16 cellular contexts compared by ENCODE assay signal in genomic region chr10:34295142-34295548, GRCh38.
DNase-seq lines count a peak whose midpoint lies in the region; ATAC-seq, FAIRE-seq and TF ChIP-seq lines count a peak whose summit lies in the region.
"Had no signal": no experiment of that assay in that cellular context is flagged by ENCODE, and none has a peak within 500 bp of the region (broad histone marks: within the 10 kb centered on the region; RNA-seq: fewer than 3 reads in every experiment).

No MANE protein-coding gene starts in this region.

- H4K5ac ChIP-seq in H1 (ENCODE audit: insufficient read length, low read depth, low read length): no peak overlapping the region

- H4K8ac ChIP-seq in H1 (ENCODE audit: extremely low read depth, insufficient read depth, low read length): no peak overlapping the region; the same call in 1 of the 2 replicates

- no peak overlapping the region for H2BK5ac ChIP-seq in H1 (ENCODE audit: low read depth, low read length)

- H2AFZ ChIP-seq in Loucy (ENCODE audit: low read length): no peak overlapping the region
- H2AFZ ChIP-seq in H1 (ENCODE audit: low read length): no peak overlapping the region

- H3K27me3 ChIP-seq in Loucy (ENCODE audit: insufficient read depth, low read length, poor library complexity, severe bottlenecking) (no peaks in the 10 kb centered on the region), H1 (replicated peaks in 1 of 4; ENCODE audit: control insufficient read depth in 3 of 4, extremely low read depth in 1 of 4, insufficient read depth in 3 of 4, low read length in 3 of 4) (no peaks in the 10 kb centered on the region), left lung (no peaks in the 10 kb centered on the region)
- H3K27me3 ChIP-seq: MG63 had no signal

- H3K18ac ChIP-seq in H1 (ENCODE audit: extremely low read depth, low read length): no peak overlapping the region

- no peak overlapping the region for H3K23ac ChIP-seq in H1 (ENCODE audit: insufficient read length)

- POLR2A ChIA-PET in H1 (lab: Charles Lee; ENCODE audit: partially characterized antibody): no interaction called here

- H4K20me1 ChIP-seq in Loucy (ENCODE audit: insufficient read depth, low read length, poor library complexity, severe bottlenecking) (no peaks in the 10 kb centered on the region), H1 (replicated peaks in 1 of 2; ENCODE audit: control insufficient read depth in 1 of 2, insufficient read depth in 2 of 2, low read length in 2 of 2) (no peaks in the 10 kb centered on the region)

- no peaks in the 10 kb centered on the region for H3K23me2 ChIP-seq in H1 (ENCODE audit: low read depth, low read length)

- H3K9me3 ChIP-seq in Loucy (ENCODE audit: insufficient read depth, low read depth, low read length): no peaks in the 10 kb centered on the region
- H3K9me3 ChIP-seq in H1 (ENCODE audit: insufficient read depth in 2 of 2, low read depth in 1 of 2, low read length in 1 of 2): no peaks in the 10 kb centered on the region
- H3K9me3 ChIP-seq in left lung: no peaks in the 10 kb centered on the region
- H3K9me3 ChIP-seq: MG63 had no signal

- H2BK120ac ChIP-seq in H1 (replicated peaks; ENCODE audit: low read depth, low read length): no peak overlapping the region

- H2BK15ac ChIP-seq in H1 (ENCODE audit: low read length): peak overlapping the region; percentile 0; the same call in 1 of the 2 replicates

- no peaks in the 10 kb centered on the region for H3K9me2 ChIP-seq in Loucy (replicated peaks; ENCODE audit: low read depth, low read length)

- TF ChIP-seq POLR2A in H1 (IDR thresholded peaks at IDR 0.05; ENCODE audit: control extremely low read depth in 1 of 2, low read depth in 2 of 2, low read length in 2 of 2): no peak

- no peaks in the 10 kb centered on the region for H3F3A ChIP-seq in Loucy (ENCODE audit: low read depth)

- WGBS in H1 (ENCODE audit: extremely low coverage in 1 of 2, insufficient coverage in 1 of 2, insufficient read length in 1 of 2, insufficient replicate concordance in 2 of 2, low coverage in 1 of 2, low lambda C conversion rate in 2 of 2, missing lambda C conversion rate in 1 of 2), 2 experiments: 84% methylated on average over 6 of the region's 6 CpGs; no CpG with 5 or more reads in 1 of the 2 experiments

- no peak overlapping the region for H4K91ac ChIP-seq in H1 (replicated peaks; ENCODE audit: insufficient read length, low read length)

- intact Hi-C loops in left lung (cut with DNase I): no loop called here

- no peak overlapping the region for H3K4ac ChIP-seq in H1 (replicated peaks; ENCODE audit: insufficient read length, low read depth, low read length)

- DNase-seq in AG10803 (ENCODE audit: low read depth) (peak; percentile 70), H1 (ENCODE audit: low read depth in 1 of 2, low spot score in 2 of 2) (no peak), myocyte (ENCODE audit: low read depth) (peak; percentile 49), left lung (no peak), UCSD-AML1 (lab: John Stamatoyannopoulos, UW; ENCODE audit: unreplicated experiment) (no peak), retina (no peak)
- DNase-seq: activated CD4-positive, alpha-beta T cell treated with anti-CD3 and anti-CD28 coated beads, Interleukin-2, amount 10 ng/mL, durations not matched to agents 7 days and 5 days; activated naive CD4-positive, alpha-beta T cell treated with anti-CD3 and anti-CD28 coated beads, Interleukin-2, amount 50 U/mL, for 16 hours; effector CD8-positive, alpha-beta T cell; MG63; naive thymus-derived CD8-positive, alpha-beta T cell; NCI-H2029; NCI-H510A; T1000 had no signal

- H3K14ac ChIP-seq in H1 (ENCODE audit: insufficient read length): no peak overlapping the region

- 0 out of 2 replicates have a peak overlapping the region, but pooled peaks have one; percentile 22 for H2BK12ac ChIP-seq in H1 (ENCODE audit: low read depth, low read length)

- ATAC-seq in HG03108 (IDR thresholded peaks at IDR 0.05; ENCODE audit: unreplicated experiment) (no peak), left lung (no peak)
- ATAC-seq: naive thymus-derived CD8-positive, alpha-beta T cell had no signal

- H3K4me3 ChIP-seq in AG10803 (ENCODE audit: low read length) (no peak overlapping the region), Loucy (ENCODE audit: low read length, poor library complexity, severe bottlenecking) (no peak overlapping the region), H1 (ENCODE audit: extremely low read depth in 1 of 4, insufficient read depth in 2 of 4, low read depth in 3 of 4, low read length in 4 of 4) (no peak overlapping the region), left lung (no peak overlapping the region)
- H3K4me3 ChIP-seq: MG63 had no signal

- no peak overlapping the region for H3K56ac ChIP-seq in H1 (replicated peaks; ENCODE audit: insufficient read length, low read depth, low read length)

- H3K4me1 ChIP-seq in Loucy (ENCODE audit: insufficient read depth, low read length, poor library complexity, severe bottlenecking) (peaks cover 44% of the 10 kb centered on the region), H1 (replicated peaks in 1 of 4; ENCODE audit: control insufficient read depth in 3 of 4, insufficient read depth in 4 of 4, low read length in 3 of 4) (peaks cover 0 to 6% (median 3%) of the 10 kb centered on the region in 4 experiments; a peak in 4 of 7 replicates), left lung (no peaks in the 10 kb centered on the region)

- H3K79me1 ChIP-seq in H1 (ENCODE audit: low read depth, low read length): no peaks in the 10 kb centered on the region

- H3K9ac ChIP-seq in Loucy (ENCODE audit: low read depth, low read length, poor library complexity, severe bottlenecking) (no peak overlapping the region), H1 (replicated peaks in 1 of 4; ENCODE audit: extremely low read depth in 1 of 4, low read depth in 3 of 4, low read length in 3 of 4) (no peak overlapping the region)

- peak overlapping the region; percentile 59 for H3K4me2 ChIP-seq in Loucy (ENCODE audit: low read depth, low read length, poor library complexity, severe bottlenecking)
- no peak overlapping the region for H3K4me2 ChIP-seq in H1 (ENCODE audit: insufficient read depth in 1 of 2, low read depth in 2 of 2, low read length in 2 of 2)

- CTCF ChIA-PET in H1 (lab: Charles Lee; ENCODE audit: partially characterized antibody): interaction anchor here (1.3 kb wide), 1 partner anchor 9 kb away, joined by 3 read pairs; no protein-coding TSS in a partner anchor

- TF ChIP-seq RAD21 in H1 (IDR thresholded peaks at IDR 0.05 in 1 of 2, conservative IDR thresholded peaks at IDR 0.05 in 1 of 2; ENCODE audit: low read depth in 2 of 2, low read length in 2 of 2): no peak

- H3K36me3 ChIP-seq in Loucy (ENCODE audit: insufficient read depth, low read length) (no peaks in the 10 kb centered on the region), H1 (ENCODE audit: control insufficient read depth in 2 of 4, insufficient read depth in 4 of 4, low read length in 3 of 4) (no peaks in the 10 kb centered on the region), left lung (no peaks in the 10 kb centered on the region)
- H3K36me3 ChIP-seq: MG63 had no signal

- no peak overlapping the region for H3K27ac ChIP-seq in H1 (ENCODE audit: low read depth, low read length)
- H3K27ac ChIP-seq in left lung: no peak overlapping the region

- TF ChIP-seq CTCF in AG10803 (conservative IDR thresholded peaks at IDR 0.05; ENCODE audit: low read length): no peak
- no peak for TF ChIP-seq CTCF in Loucy (conservative IDR thresholded peaks at IDR 0.05; ENCODE audit: low read length)
- no peak for TF ChIP-seq CTCF in H1 (IDR thresholded peaks at IDR 0.05; ENCODE audit: control extremely low read depth in 1 of 3, insufficient read depth in 1 of 3, low read depth in 1 of 3, low read length in 3 of 3)
- TF ChIP-seq CTCF in left lung (IDR thresholded peaks at IDR 0.05): no peak

- H3K79me2 ChIP-seq in Loucy (ENCODE audit: insufficient read depth, low read length): no peaks in the 10 kb centered on the region
- no peaks in the 10 kb centered on the region for H3K79me2 ChIP-seq in H1 (ENCODE audit: control insufficient read depth in 1 of 2, insufficient read depth in 2 of 2, low read length in 2 of 2)

- FAIRE-seq in H1 (lab: Jason Lieb, UNC): no peak

- H2BK20ac ChIP-seq in H1 (ENCODE audit: low read length): no peak overlapping the region

- H2AK5ac ChIP-seq in H1 (ENCODE audit: low read depth, low read length): no peak overlapping the region

- TF ChIP-seq EP300 in H1 (IDR thresholded peaks at IDR 0.05; ENCODE audit: borderline replicate concordance in 1 of 2, low read depth in 2 of 2, low read length in 2 of 2): no peak

TF ChIP-seq in H1, 55 proteins besides CTCF, POLR2A, EP300 and RAD21:
- TF ChIP-seq EZH2 (IDR thresholded peaks at IDR 0.05; ENCODE audit: low read depth, low read length, severe bottlenecking) (no peak), JUND (IDR thresholded peaks at IDR 0.05; ENCODE audit: low read length) (no peak), CBX8 (IDR thresholded peaks at IDR 0.05; ENCODE audit: borderline replicate concordance, low read depth, low read length) (no peak), KDM1A (IDR thresholded peaks at IDR 0.05; ENCODE audit: borderline replicate concordance, low read length) (no peak), BACH1 (IDR thresholded peaks at IDR 0.05; ENCODE audit: low read length) (no peak), TBP (IDR thresholded peaks at IDR 0.05; ENCODE audit: low read depth, low read length) (no peak)
TF ChIP-seq in H1: peak in this region for 0.

Comparison
In these comparisons a context has a peak if more than half of its experiments do, and no peak if none do; other contexts are left out.
1. DNase-seq: peak in AG10803 (single experiment) and myocyte (single experiment); none in H1 (0 of 2), left lung (0 of 2), UCSD-AML1 (single experiment) and retina (single experiment).